In the genomic region with DNA sequence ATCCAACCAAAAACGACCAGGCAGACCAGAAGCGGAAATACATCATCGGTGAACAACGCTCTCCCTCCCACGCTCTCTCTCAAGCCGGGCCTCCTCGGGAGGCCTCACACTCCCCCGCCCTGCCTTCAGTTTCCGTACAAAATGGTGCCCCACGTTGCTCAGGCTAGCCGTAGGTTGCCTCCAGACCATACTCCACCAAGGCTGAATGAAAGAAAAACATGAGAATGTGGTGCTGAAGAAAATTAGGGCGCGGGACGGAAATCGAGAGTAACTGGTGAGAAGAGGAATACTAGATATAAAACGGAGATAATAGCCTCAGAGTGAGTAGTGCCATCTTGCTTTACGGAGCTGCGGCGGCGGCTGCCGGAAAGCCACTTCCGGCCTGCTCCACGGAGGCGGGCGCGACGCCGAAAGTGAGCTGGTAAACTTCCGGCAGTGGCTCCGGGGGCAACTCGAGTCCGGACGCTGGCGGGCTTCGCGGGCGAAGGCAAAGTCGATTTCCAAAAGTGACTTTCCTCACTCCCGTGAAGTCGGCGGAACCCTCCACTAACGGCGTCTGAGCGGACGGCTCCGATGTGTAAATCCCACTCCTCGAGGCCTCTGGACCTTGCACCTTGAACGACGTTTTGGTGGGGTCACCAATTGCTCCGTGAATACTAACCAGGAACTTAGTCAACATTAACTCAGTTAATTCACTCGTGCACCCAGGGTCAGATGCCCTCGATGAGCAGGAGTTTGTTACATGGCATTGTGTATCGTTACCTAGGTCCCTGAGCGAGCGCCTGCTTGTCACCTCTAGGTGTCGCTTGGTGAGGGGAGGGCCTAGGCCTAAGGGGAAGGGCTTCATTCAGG, we compare ENCODE assay signal across 8 cellular contexts. TPM values are rescaled to one million over a fixed set of nuclear protein-coding genes. Genes with fewer than 3 reads are reported as not detected.
DNase-seq lines count a peak whose midpoint lies in the region; ATAC-seq and TF ChIP-seq lines count a peak whose summit lies in the region.

A gene (minus strand): TSS at position 7 of the 852 bp plus-strand sequence. CDS start 980 bp downstream, outside the sequence.

- peak within 1 kb of the TSS; percentile 97 for H3K27ac Mint-ChIP-seq in activated B cell treated with CpG ODN at 0.5 μM for 24 hours

- DNase-seq in AG09319 (ENCODE audit: extremely low read depth, low read depth): peak; percentile 86
- peak; percentile 94 for DNase-seq in NCI-H345 (lab: John Stamatoyannopoulos, UW)
- DNase-seq in activated B cell treated with CpG ODN at 0.5 μM for 24 hours: peak; percentile 78
- DNase-seq in caudate nucleus (lab: John Stamatoyannopoulos, UW): peak; percentile 74 to 99 (median 95)
- peak; percentile 97 for DNase-seq in iris pigment epithelial cell (ENCODE audit: low read depth)
- DNase-seq in stimulated activated CD4-positive, alpha-beta T cell treated with anti-CD3 and anti-CD28 coated beads, Interleukin-12 subunit alpha, Interleukin-12 subunit beta, amount 100 ng/mL, for 4 hours: peak; percentile 82

- CTCF ChIA-PET in activated B cell treated with CpG ODN at 0.5 μM for 24 hours (lab: Charles Lee): interaction anchor here (0.6 to 3.5 kb wide), 6 partner anchors 12 to 203 kb away, joined by 3 to 29 read pairs (median 8); a partner anchor contains a TSS

- ATAC-seq in GM19023 (IDR thresholded peaks at IDR 0.05; ENCODE audit: unreplicated experiment) (peak; percentile 91), HG03280 (IDR thresholded peaks at IDR 0.05; ENCODE audit: unreplicated experiment) (peak; percentile 90), activated B cell treated with CpG ODN at 0.5 μM for 24 hours (ENCODE audit: low read depth) (peak; percentile 84)

- peaks cover 56% of the 10 kb centered on the region for H3K4me1 Mint-ChIP-seq in activated B cell treated with CpG ODN at 0.5 μM for 24 hours

- peaks cover 41% of the 10 kb centered on the region for H3K36me3 Mint-ChIP-seq in activated B cell treated with CpG ODN at 0.5 μM for 24 hours (ENCODE audit: low read depth)

- H3K9me3 Mint-ChIP-seq in activated B cell treated with CpG ODN at 0.5 μM for 24 hours: no peaks in the 10 kb centered on the region

- H3K27me3 Mint-ChIP-seq in activated B cell treated with CpG ODN at 0.5 μM for 24 hours: no peaks in the 10 kb centered on the region

- TF ChIP-seq CTCF in AG09319 (IDR thresholded peaks at IDR 0.05; ENCODE audit: low read depth, low read length) (peak; percentile 75), activated B cell treated with CpG ODN at 0.5 μM for 24 hours (IDR thresholded peaks at IDR 0.05) (no peak)

- intact Hi-C loops in activated B cell treated with CpG ODN at 0.5 μM for 24 hours (cut with micrococcal nuclease): loop anchor here (1.0 kb wide), 6 partner anchors 11 to 98 kb away; a partner anchor contains a TSS

- H3K4me3 Mint-ChIP-seq in activated B cell treated with CpG ODN at 0.5 μM for 24 hours: peak within 1 kb of the TSS; percentile 93

- peak within 1 kb of the TSS; percentile 89 for H3K27ac ChIP-seq in caudate nucleus (ENCODE audit: low read depth, low read length)

- POLR2A ChIA-PET in activated B cell treated with CpG ODN at 0.5 μM for 24 hours (lab: Charles Lee): interaction anchor here (0.6 to 6.2 kb wide), 16 partner anchors 12 to 203 kb away, joined by 3 to 134 read pairs (median 4); a partner anchor contains a TSS

RNA-seq across cellular contexts. Expression of the gene that starts here (rescaled TPM):
- 26.3 and 27.3 TPM in 2 replicates for total RNA-seq in activated B cell treated with CpG ODN at 0.5 μM for 24 hours

Comparison
In these comparisons a context has a peak if more than half of its experiments do, and no peak if none do; other contexts are left out.
1. Peak in every context shown above with its lines: DNase-seq, ATAC-seq and H3K27ac ChIP-seq.